ENCODE assay signal across 23 cellular contexts in genomic region chr21:29749223-29749622, GRCh38.
"Had no signal": no experiment of that assay in that cellular context is flagged by ENCODE, and none has a peak within 500 bp of the region (broad histone marks: within the 10 kb centered on the region; RNA-seq: fewer than 3 reads in every experiment).

No MANE protein-coding gene starts in this region.

- H3K36me3 Mint-ChIP-seq: naive thymus-derived CD8-positive, alpha-beta T cell; stimulated activated memory B cell treated with anti-CD40 and anti-IgM and Interleukin-4, amounts not matched to agents 10 μg/mL and 1 μg/mL and 100 μg/mL, for 72 hours had no signal

- H3K4me1 Mint-ChIP-seq: naive thymus-derived CD8-positive, alpha-beta T cell; stimulated activated memory B cell treated with anti-CD40 and anti-IgM and Interleukin-4, amounts not matched to agents 10 μg/mL and 1 μg/mL and 100 μg/mL, for 72 hours had no signal

- H3K27ac Mint-ChIP-seq: effector memory CD8-positive, alpha-beta T cell; naive thymus-derived CD8-positive, alpha-beta T cell; nephron progenitor cell; stimulated activated memory B cell treated with anti-CD40 and anti-IgM and Interleukin-4, amounts not matched to agents 10 μg/mL and 1 μg/mL and 100 μg/mL, for 72 hours had no signal

- H3K4me3 Mint-ChIP-seq: effector memory CD8-positive, alpha-beta T cell; naive thymus-derived CD8-positive, alpha-beta T cell; nephron progenitor cell; stimulated activated memory B cell treated with anti-CD40 and anti-IgM and Interleukin-4, amounts not matched to agents 10 μg/mL and 1 μg/mL and 100 μg/mL, for 72 hours had no signal

- H3K9me3 ChIP-seq: gastrocnemius medialis, heart left ventricle, left lung, ovary, psoas muscle, spleen, thoracic aorta, transverse colon, upper lobe of right lung, vagina had no signal

- ATAC-seq: effector memory CD8-positive, alpha-beta T cell; gastrocnemius medialis; heart left ventricle; left cardiac atrium; left lung; naive thymus-derived CD8-positive, alpha-beta T cell; psoas muscle; stimulated activated memory B cell treated with anti-CD40 and anti-IgM and Interleukin-4, amounts not matched to agents 10 μg/mL and 1 μg/mL and 100 μg/mL, for 72 hours; stimulated activated naive CD8-positive, alpha-beta T cell treated with anti-CD3 and anti-CD28 coated beads, Interleukin-15, Interleukin-2, amounts not matched to agents 100 U/mL and 50 U/mL, for 24 hours; upper lobe of right lung had no signal

- H3K27me3 Mint-ChIP-seq: effector memory CD8-positive, alpha-beta T cell; stimulated activated memory B cell treated with anti-CD40 and anti-IgM and Interleukin-4, amounts not matched to agents 10 μg/mL and 1 μg/mL and 100 μg/mL, for 72 hours had no signal

- H3K27ac ChIP-seq: coronary artery, gastrocnemius medialis, hepatocyte, left lung, ovary, psoas muscle, skin epidermis, spleen, thoracic aorta, transverse colon, upper lobe of right lung, vagina had no signal

- H3K36me3 ChIP-seq: gastrocnemius medialis, heart left ventricle, left lung, ovary, spleen, thoracic aorta, transverse colon, upper lobe of right lung, vagina had no signal

- H3K4me3 ChIP-seq: coronary artery, gastrocnemius medialis, heart left ventricle, hepatocyte, left lung, ovary, psoas muscle, skin epidermis, spleen, thoracic aorta, transverse colon, upper lobe of right lung, vagina had no signal

- DNase-seq: dermis blood vessel endothelial cell; effector memory CD8-positive, alpha-beta T cell; gastrocnemius medialis; heart left ventricle; kidney; left cardiac atrium; left lung; mesendoderm; naive thymus-derived CD8-positive, alpha-beta T cell; nephron progenitor cell; ovary; psoas muscle; spleen; stimulated activated CD4-positive, alpha-beta T cell treated with anti-CD3 and anti-CD28 coated beads, Interleukin-4, amount 100 ng/mL, for 4 hours; stimulated activated naive CD8-positive, alpha-beta T cell treated with anti-CD3 and anti-CD28 coated beads, Interleukin-15, Interleukin-2, amounts not matched to agents 100 U/mL and 50 U/mL, for 24 hours; transverse colon; upper lobe of right lung had no signal

- H3K79me2 ChIP-seq: hepatocyte had no signal

- H3K4me1 ChIP-seq: gastrocnemius medialis, left lung, psoas muscle, spleen, transverse colon, upper lobe of right lung, vagina had no signal

- H3K9me3 Mint-ChIP-seq: naive thymus-derived CD8-positive, alpha-beta T cell; nephron progenitor cell; stimulated activated memory B cell treated with anti-CD40 and anti-IgM and Interleukin-4, amounts not matched to agents 10 μg/mL and 1 μg/mL and 100 μg/mL, for 72 hours had no signal

- H2AFZ ChIP-seq: hepatocyte had no signal

- H3K4me2 ChIP-seq: hepatocyte had no signal

- H3K27me3 ChIP-seq: gastrocnemius medialis, heart left ventricle, hepatocyte, left lung, ovary, spleen, transverse colon, upper lobe of right lung, vagina had no signal
